ENCODE assay signal across 36 cellular contexts in genomic region chr14:96653597-96653996, GRCh38.
"Had no signal": no experiment of that assay in that cellular context is flagged by ENCODE, and none has a peak within 500 bp of the region (broad histone marks: within the 10 kb centered on the region; RNA-seq: fewer than 3 reads in every experiment).

No MANE protein-coding gene starts in this region.

- H3K9me3 ChIP-seq: MG63 had no signal

- H3K27ac ChIP-seq: KMS-11 had no signal

- DNase-seq: Karpas-422, Kasumi-1, MG63, MM.1S, MV-4-11, NCI-H1048, NCI-H1092, NCI-H1092 treated with DMSO at 0.1 percent for 48 hours, NCI-H1105, NCI-H1105 treated with DMSO at 0.1 percent for 48 hours, NCI-H1417, NCI-H1417 treated with DMSO at 0.1 percent for 48 hours, NCI-H1436, NCI-H1436 treated with DMSO at 0.1 percent for 48 hours, NCI-H146, NCI-H1694, NCI-H1694 treated with DMSO at 0.1 percent for 48 hours, NCI-H187, NCI-H187 treated with DMSO at 0.1 percent for 48 hours, NCI-H1930, NCI-H2029, NCI-H2029 treated with DMSO at 0.1 percent for 48 hours, NCI-H2081, NCI-H2081 treated with DMSO at 0.1 percent for 48 hours, NCI-H2107, NCI-H2171, NCI-H2171 treated with DMSO at 0.1 percent for 48 hours, NCI-H2227 treated with DMSO at 0.1 percent for 48 hours, NCI-H226, NCI-H345, NCI-H446, NCI-H446 treated with DMSO at 0.1 percent for 48 hours, NCI-H510A, NCI-H510A treated with DMSO at 0.1 percent for 48 hours, NCI-H524 had no signal

- H3K27me3 ChIP-seq: MG63 had no signal

- H3K4me3 ChIP-seq: MG63 had no signal

- H3K36me3 ChIP-seq: MG63 had no signal
